In the genomic region with DNA sequence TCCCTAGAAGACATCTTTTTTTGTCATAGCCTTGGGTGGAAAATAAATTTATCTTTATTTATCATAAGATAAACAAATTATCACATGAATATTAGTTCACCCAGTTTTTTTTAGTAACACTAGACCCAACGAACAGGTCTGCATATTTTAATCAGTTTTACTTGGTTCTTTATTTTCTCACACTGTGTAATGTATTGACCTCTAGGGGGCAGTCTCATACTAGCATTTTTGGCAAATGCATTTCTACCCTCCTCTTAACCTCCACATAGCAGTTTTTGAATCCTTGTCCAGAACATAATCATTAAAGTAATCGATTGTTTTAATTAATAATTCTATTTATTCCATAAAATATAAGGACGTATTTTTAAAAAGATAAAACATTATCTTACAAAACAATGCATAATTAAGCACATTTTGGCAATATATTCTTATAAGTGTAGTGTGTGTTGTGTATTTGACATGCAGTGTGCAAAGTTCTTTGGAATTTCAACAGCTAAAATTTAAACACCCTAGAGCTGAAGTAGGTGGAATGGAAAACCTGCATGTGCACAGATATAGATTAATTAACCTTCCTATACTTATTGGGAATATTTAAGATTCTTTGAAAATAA, we compare ENCODE assay signal across 8 cellular contexts. TPM values are rescaled to one million over a fixed set of nuclear protein-coding genes. Genes with fewer than 3 reads are reported as not detected.
DNase-seq lines count a peak whose midpoint lies in the region; TF ChIP-seq lines count a peak whose summit lies in the region.

No MANE protein-coding gene starts in this region.

- no peaks in the 10 kb centered on the region for H3K36me3 Mint-ChIP-seq in neural progenitor cell

- no peaks in the 10 kb centered on the region for H3K9me3 Mint-ChIP-seq in neural progenitor cell

- no peak overlapping the region for H3K4me2 ChIP-seq in Loucy (ENCODE audit: low read depth, low read length, poor library complexity, severe bottlenecking)
- H3K4me2 ChIP-seq in neural progenitor cell, result no peak overlapping the region

- DNase-seq in HCEC 1CT, result peak; percentile 71
- peak; percentile 65 for DNase-seq in RKO (ENCODE audit: low spot score)
- DNase-seq in epithelial cell of proximal tubule (ENCODE audit: low read depth), result peak; percentile 9
- DNase-seq in neural progenitor cell (ENCODE audit: low spot score), result peak; percentile 83
- DNase-seq in NK-92 treated with Interleukin-12 subunit alpha and Interleukin-12 subunit beta, amount 100 ng/mL, for 24 hours (lab: John Stamatoyannopoulos, UW), result no peak
- no peak for DNase-seq in effector CD8-positive, alpha-beta T cell (lab: John Stamatoyannopoulos, UW)

- H3K9ac ChIP-seq in Loucy (ENCODE audit: low read depth, low read length, poor library complexity, severe bottlenecking), result no peak overlapping the region
- H3K9ac ChIP-seq in neural progenitor cell, result no peak overlapping the region

- H3K36me3 ChIP-seq in Loucy (ENCODE audit: insufficient read depth, low read length) (no peaks in the 10 kb centered on the region), neural progenitor cell (no peaks in the 10 kb centered on the region)

- H3K9me3 ChIP-seq in Loucy (ENCODE audit: insufficient read depth, low read depth, low read length) (no peaks in the 10 kb centered on the region), neural progenitor cell (ENCODE audit: low read depth) (no peaks in the 10 kb centered on the region)

- TF ChIP-seq CTCF in GM12872 (IDR thresholded peaks at IDR 0.05; ENCODE audit: insufficient read depth, low read depth, low read length) (peak; percentile 58; the same call in 2 of the 3 replicates), Loucy (conservative IDR thresholded peaks at IDR 0.05; ENCODE audit: low read length) (peak; percentile 75), epithelial cell of proximal tubule (conservative IDR thresholded peaks at IDR 0.05; ENCODE audit: low read depth, low read length) (peak; percentile 85), neural progenitor cell (IDR thresholded peaks at IDR 0.05) (peak; percentile 91)

- H2AFZ ChIP-seq in Loucy (ENCODE audit: low read length) (no peak overlapping the region), neural progenitor cell (replicated peaks) (no peak overlapping the region)

- no peaks in the 10 kb centered on the region for H3K9me2 ChIP-seq in Loucy (replicated peaks; ENCODE audit: low read depth, low read length)

- H3K27me3 ChIP-seq in Loucy (ENCODE audit: insufficient read depth, low read length, poor library complexity, severe bottlenecking) (no peaks in the 10 kb centered on the region), neural progenitor cell (no peaks in the 10 kb centered on the region)

- H3K27ac ChIP-seq in neural progenitor cell, result no peak overlapping the region

- no peaks in the 10 kb centered on the region for H3K27me3 Mint-ChIP-seq in neural progenitor cell (ENCODE audit: insufficient read depth, low read depth)

- no peaks in the 10 kb centered on the region for H3K79me2 ChIP-seq in Loucy (ENCODE audit: insufficient read depth, low read length)
- no peaks in the 10 kb centered on the region for H3K79me2 ChIP-seq in neural progenitor cell (ENCODE audit: low read depth)

- H3F3A ChIP-seq in Loucy (ENCODE audit: low read depth) (no peaks in the 10 kb centered on the region), neural progenitor cell (ENCODE audit: low read depth) (no peaks in the 10 kb centered on the region)

- no peak overlapping the region for H3K27ac Mint-ChIP-seq in neural progenitor cell

- H3K4me1 Mint-ChIP-seq in neural progenitor cell, result no peaks in the 10 kb centered on the region

- H3K4me1 ChIP-seq in Loucy (ENCODE audit: insufficient read depth, low read length, poor library complexity, severe bottlenecking) (no peaks in the 10 kb centered on the region), neural progenitor cell (no peaks in the 10 kb centered on the region)

- H3K4me3 Mint-ChIP-seq in neural progenitor cell, result no peak overlapping the region

- no peak overlapping the region for H3K4me3 ChIP-seq in Loucy (ENCODE audit: low read length, poor library complexity, severe bottlenecking)
- H3K4me3 ChIP-seq in epithelial cell of proximal tubule (ENCODE audit: low read depth, low read length), result no peak overlapping the region
- H3K4me3 ChIP-seq in neural progenitor cell, result no peak overlapping the region

- no peaks in the 10 kb centered on the region for H4K20me1 ChIP-seq in Loucy (ENCODE audit: insufficient read depth, low read length, poor library complexity, severe bottlenecking)
- no peaks in the 10 kb centered on the region for H4K20me1 ChIP-seq in neural progenitor cell (ENCODE audit: low read depth)

RNA-seq across cellular contexts. Expression of a gene that starts 31.6 kb away (rescaled TPM):
- total RNA-seq in epithelial cell of proximal tubule, result not detected in 2 replicates
- total RNA-seq in neural progenitor cell (ENCODE audit: low replicate concordance), result 0.07 and 0.22 TPM in 2 replicates

Comparison
In these comparisons a context has a peak if more than half of its experiments do, and no peak if none do; other contexts are left out.
1. DNase-seq: peak in HCEC 1CT (single experiment), RKO (single experiment), epithelial cell of proximal tubule (single experiment) and neural progenitor cell (single experiment); none in NK-92 treated with Interleukin-12 subunit alpha and Interleukin-12 subunit beta, amount 100 ng/mL, for 24 hours (single experiment) and effector CD8-positive, alpha-beta T cell (single experiment).
2. Peak in every context shown above with its lines, with median percentiles within 50 percentile points of each other: CTCF ChIP-seq.